ENCODE assay signal across 31 cellular contexts in the genomic region with DNA sequence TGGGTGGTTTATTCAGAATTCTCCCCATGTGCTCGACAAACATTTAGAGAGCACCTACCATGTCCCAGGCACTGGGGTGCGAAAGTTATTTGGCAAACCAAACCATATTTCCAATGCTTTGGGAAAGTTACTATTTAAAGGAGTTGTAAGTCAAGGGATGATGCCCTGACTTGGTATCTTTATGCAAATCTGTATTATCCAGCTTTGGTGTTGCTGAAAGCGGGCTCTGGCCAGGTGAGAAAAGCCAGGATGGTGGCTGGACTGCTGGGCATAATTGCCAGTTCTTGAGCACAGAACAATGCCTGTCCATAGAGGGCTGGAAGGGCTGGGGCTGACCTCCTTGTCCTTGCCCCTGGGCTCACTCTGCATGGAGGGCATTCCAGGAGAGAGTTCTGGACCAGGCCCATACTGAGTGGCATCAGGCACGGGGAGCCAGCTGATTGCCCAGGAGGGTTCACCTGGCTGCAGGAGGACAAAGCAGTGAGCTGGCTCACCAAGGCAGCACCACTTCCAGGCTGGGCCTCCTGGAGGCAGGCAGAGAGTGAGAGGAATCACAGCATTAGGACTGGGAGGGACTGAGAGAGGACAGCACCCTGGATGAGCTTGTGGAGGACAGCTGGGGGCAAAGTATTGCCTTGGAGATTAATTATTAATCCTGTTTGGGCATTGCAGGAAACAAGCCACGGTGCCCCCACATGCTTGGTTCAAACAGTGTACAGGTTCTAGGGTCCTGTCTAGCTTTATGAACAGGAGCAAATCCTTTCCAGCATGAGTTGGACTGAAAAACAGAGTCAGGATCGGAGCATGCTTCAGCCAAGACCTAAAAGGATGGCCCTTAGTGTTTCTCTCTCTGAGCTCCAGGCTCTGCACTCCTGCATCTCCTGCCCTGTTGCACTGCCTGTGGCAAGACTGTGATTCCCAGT. TPM values are rescaled to one million over a fixed set of nuclear protein-coding genes. Genes with fewer than 3 reads are reported as not detected.
A peak's percentile ranks its signal among the peaks of the same experiment; 100 is the strongest.
DNase-seq lines count a peak whose midpoint lies in the region; ATAC-seq, FAIRE-seq and TF ChIP-seq lines count a peak whose summit lies in the region.
"Had no signal": no experiment of that assay in that cellular context is flagged by ENCODE, and none has a peak within 500 bp of the region (broad histone marks: within the 10 kb centered on the region; RNA-seq: fewer than 3 reads in every experiment).

No MANE protein-coding gene starts in this region.

- no peak for TF ChIP-seq CTCF in A549 (IDR thresholded peaks at IDR 0.05)
- no peak for TF ChIP-seq CTCF in osteoblast (IDR thresholded peaks at IDR 0.05; ENCODE audit: extremely low read depth, low read depth, low read length)

- H3K79me2 ChIP-seq in osteoblast (ENCODE audit: insufficient read depth, low read length), result no peaks in the 10 kb centered on the region

- WGBS in A549 (ENCODE audit: missing lambda C conversion rate), result 67% methylated on average over 6 of the region's 6 CpGs

- H3K4me3 Mint-ChIP-seq in T-helper 17 cell, result no peak overlapping the region
- H3K4me3 Mint-ChIP-seq: activated naive CD8-positive, alpha-beta T cell treated with anti-CD3 and anti-CD28 coated beads, Interleukin-2, amount 10 ng/mL, durations not matched to agents 7 days and 5 days; CD4-positive, alpha-beta memory T cell; stimulated activated effector memory CD8-positive, alpha-beta T cell treated with anti-CD3 and anti-CD28 coated beads, Interleukin-12 subunit alpha, Interleukin-12 subunit beta, amount 100 ng/mL, for 72 hours had no signal

- H3K9me3 ChIP-seq in A549 (no peaks in the 10 kb centered on the region), T-helper 17 cell (ENCODE audit: control insufficient read depth, low read length, poor library complexity, severe bottlenecking) (no peaks in the 10 kb centered on the region), osteoblast (ENCODE audit: low read depth, low read length) (no peaks in the 10 kb centered on the region)
- H3K9me3 ChIP-seq: gastroesophageal sphincter, SJSA1, transverse colon had no signal

- TF ChIP-seq EP300 in A549 (IDR thresholded peaks at IDR 0.05), result no peak

- H3K27ac ChIP-seq in A549, result peak overlapping the region in 1 of 2 experiments; percentile 8; a peak in 2 of 6 replicates
- no peak overlapping the region for H3K27ac ChIP-seq in osteoblast (ENCODE audit: low read depth, low read length)
- H3K27ac ChIP-seq: gastroesophageal sphincter, HL-60, SJSA1, transverse colon, VCaP had no signal

- peaks cover under 1% of the 10 kb centered on the region for H3K4me1 Mint-ChIP-seq in T-helper 17 cell

- no peak for FAIRE-seq in A549 (lab: Jason Lieb, UNC)
- FAIRE-seq: bronchial epithelial cell, endothelial cell of umbilical vein, GM18507 had no signal

- peak; percentile 19 to 31; a peak in 3 of 6 replicates for ATAC-seq in A549
- no peak for ATAC-seq in T-helper 17 cell
- peak; percentile 64 for ATAC-seq in left lobe of liver
- ATAC-seq in HG02852 (IDR thresholded peaks at IDR 0.05; ENCODE audit: unreplicated experiment), result no peak
- ATAC-seq: gastroesophageal sphincter; stimulated activated effector memory CD8-positive, alpha-beta T cell treated with anti-CD3 and anti-CD28 coated beads, Interleukin-12 subunit alpha, Interleukin-12 subunit beta, amount 100 ng/mL, for 72 hours had no signal

- H3K4me1 ChIP-seq in A549, result peaks cover 20% of the 10 kb centered on the region
- H3K4me1 ChIP-seq in osteoblast (ENCODE audit: insufficient read depth, low read length), result peaks cover 5% of the 10 kb centered on the region

- H3K36me3 ChIP-seq in osteoblast (ENCODE audit: insufficient read depth, low read length), result no peaks in the 10 kb centered on the region
- H3K36me3 ChIP-seq: SJSA1, transverse colon had no signal

- DNase-seq in A549 (ENCODE audit: low read depth in 1 of 2, low spot score in 1 of 2) (no peak), T-helper 17 cell (no peak), left lobe of liver (ENCODE audit: low spot score) (peak; percentile 93), osteoblast (ENCODE audit: insufficient read length, low spot score, missing footprints) (peak; percentile 64), NCI-H1694 (lab: John Stamatoyannopoulos, UW) (no peak), NCI-H1417 (lab: John Stamatoyannopoulos, UW) (no peak)
- DNase-seq in activated effector memory CD4-positive, alpha-beta T cell treated with Interleukin-2 at 50 U/mL for 16 hours, result no peak
- DNase-seq: activated CD4-positive, alpha-beta T cell treated with anti-CD3 and anti-CD28 coated beads for 48 hours; activated effector memory CD4-positive, alpha-beta T cell treated with anti-CD3 and anti-CD28 coated beads, Interleukin-2, amount 50 U/mL, for 16 hours; activated naive CD8-positive, alpha-beta T cell treated with anti-CD3 and anti-CD28 coated beads, Interleukin-2, amount 10 ng/mL, durations not matched to agents 7 days and 5 days; activated T-cell treated with anti-CD3 and anti-CD28 coated beads for 4 hours; AML-193; CD4-positive, alpha-beta memory T cell; hippocampal formation; Kasumi-1; NCI-H146; NCI-H774; occipital lobe; T1000; transverse colon had no signal

- no peak for TF ChIP-seq POLR2A in A549 (IDR thresholded peaks at IDR 0.05; ENCODE audit: low read length)

- TF ChIP-seq RAD21 in A549 (conservative IDR thresholded peaks at IDR 0.05 in 1 of 2, IDR thresholded peaks at IDR 0.05 in 1 of 2), result no peak

- H3K4me3 ChIP-seq in A549 (no peak overlapping the region), osteoblast (ENCODE audit: insufficient read depth, low read length) (no peak overlapping the region)
- H3K4me3 ChIP-seq: gastroesophageal sphincter, SJSA1, transverse colon had no signal

- POLR2A ChIA-PET in A549 (lab: Yijun Ruan, JAX), result no interaction called here

- no peaks in the 10 kb centered on the region for H3K27me3 ChIP-seq in osteoblast (ENCODE audit: insufficient read depth, low read length)
- H3K27me3 ChIP-seq: gastroesophageal sphincter, SJSA1, transverse colon had no signal

- H3K27me3 Mint-ChIP-seq in T-helper 17 cell, result no peaks in the 10 kb centered on the region
- H3K27me3 Mint-ChIP-seq: activated naive CD8-positive, alpha-beta T cell treated with anti-CD3 and anti-CD28 coated beads, Interleukin-2, amount 10 ng/mL, durations not matched to agents 7 days and 5 days; CD4-positive, alpha-beta memory T cell had no signal

- no peaks in the 10 kb centered on the region for H4K20me1 ChIP-seq in osteoblast (ENCODE audit: insufficient read depth, low read length)

- CTCF ChIA-PET in A549 (lab: Yijun Ruan, JAX), result interaction anchor here (0.8 to 12.0 kb wide), 13 partner anchors 8 to 208 kb away, joined by 3 to 197 read pairs (median 4); partner anchors contain the start of genes EMILIN1, KHK, PRR30 and TRIM54

- H3K4me2 ChIP-seq in A549 (peak overlapping the region; percentile 20), osteoblast (ENCODE audit: insufficient read depth, low read length) (no peak overlapping the region)

- H2AFZ ChIP-seq in osteoblast (ENCODE audit: low read length), result no peak overlapping the region

- no peaks in the 10 kb centered on the region for H3K36me3 Mint-ChIP-seq in T-helper 17 cell (ENCODE audit: low read depth)
- H3K36me3 Mint-ChIP-seq: activated naive CD8-positive, alpha-beta T cell treated with anti-CD3 and anti-CD28 coated beads, Interleukin-2, amount 10 ng/mL, durations not matched to agents 7 days and 5 days; CD4-positive, alpha-beta memory T cell; stimulated activated effector memory CD8-positive, alpha-beta T cell treated with anti-CD3 and anti-CD28 coated beads, Interleukin-12 subunit alpha, Interleukin-12 subunit beta, amount 100 ng/mL, for 72 hours had no signal

- peak overlapping the region; percentile 11 for H3K27ac Mint-ChIP-seq in T-helper 17 cell
- H3K27ac Mint-ChIP-seq: activated naive CD8-positive, alpha-beta T cell treated with anti-CD3 and anti-CD28 coated beads, Interleukin-2, amount 10 ng/mL, durations not matched to agents 7 days and 5 days had no signal

RNA-seq across cellular contexts. Expression of gene KHK, which starts 7.1 kb away (rescaled TPM):
- polyA plus RNA-seq in A549 (2011; rRNA removed), result 4.2 and 4.4 TPM in 2 replicates
- polyA plus RNA-seq in A549 (2012; cell fraction: cytosol; rRNA removed), result 12.4 and 13.0 TPM in 2 replicates
- 22.5 and 25.5 TPM in 2 replicates for polyA plus RNA-seq in A549 (2012; cell fraction: nucleus; rRNA removed)
- 7.6 to 8.5 TPM (median 8.3 TPM) in 3 replicates for polyA plus RNA-seq in A549 (2017; fragmentation: RNase III; extraction: RNeasy Plus Mini Kit Qiagen cat#74134 plus additional on column Dnase treatment)
- polyA minus RNA-seq in A549 (2011; rRNA and poly(A)+ RNA removed), result 6.7 and 9.0 TPM in 2 replicates
- 1 to 10 TPM; 4.5 to 5.4 TPM for total RNA-seq in T-helper 17 cell
- total RNA-seq in left lobe of liver, result 267 TPM
- total RNA-seq in osteoblast, result 0.29 and 0.36 TPM in 2 replicates

RNA-seq across cellular contexts. Expression of gene EMILIN1, which starts 15.3 kb away (rescaled TPM):
- polyA plus RNA-seq in A549 (2011; rRNA removed) (0.13 TPM in 2 replicates), A549 (2017; fragmentation: RNase III; extraction: RNeasy Plus Mini Kit Qiagen cat#74134 plus additional on column Dnase treatment) (0.46 to 0.51 TPM (median 0.49 TPM) in 3 replicates)
- 0.49 and 0.52 TPM in 2 replicates for polyA plus RNA-seq in A549 (2012; cell fraction: cytosol; rRNA removed)
- polyA plus RNA-seq in A549 (2012; cell fraction: nucleus; rRNA removed), result 0.91 and 0.96 TPM in 2 replicates
- polyA minus RNA-seq in A549 (2011; rRNA and poly(A)+ RNA removed), result 0.24 TPM in 1 of 2 replicates, not detected in the other
- total RNA-seq in T-helper 17 cell (1 to 10 TPM in 1 of 2 donors, under 1 TPM in 1; 0.32 to 1.7 TPM), left lobe of liver (16.0 TPM), osteoblast (137 and 138 TPM in 2 replicates)

RNA-seq across cellular contexts. Expression of gene OST4, which starts 22.2 kb away (rescaled TPM):
- polyA plus RNA-seq in A549 (2011; rRNA removed), result 392 and 408 TPM in 2 replicates
- polyA plus RNA-seq in A549 (2012; cell fraction: cytosol; rRNA removed), result 1,186 and 1,481 TPM in 2 replicates
- 205 and 365 TPM in 2 replicates for polyA plus RNA-seq in A549 (2012; cell fraction: nucleus; rRNA removed)
- 809 to 921 TPM (median 880 TPM) in 3 replicates for polyA plus RNA-seq in A549 (2017; fragmentation: RNase III; extraction: RNeasy Plus Mini Kit Qiagen cat#74134 plus additional on column Dnase treatment)
- polyA minus RNA-seq in A549 (2011; rRNA and poly(A)+ RNA removed), result 242 and 355 TPM in 2 replicates
- total RNA-seq in T-helper 17 cell, result 100 to 1,000 TPM; 284 to 371 TPM
- total RNA-seq in left lobe of liver, result 141 TPM
- total RNA-seq in osteoblast, result 202 and 235 TPM in 2 replicates

RNA-seq across cellular contexts. Expression of gene CGREF1, which starts 25.2 kb away (rescaled TPM):
- polyA plus RNA-seq in A549 (2011; rRNA removed) (5.8 and 6.6 TPM in 2 replicates), A549 (2017; fragmentation: RNase III; extraction: RNeasy Plus Mini Kit Qiagen cat#74134 plus additional on column Dnase treatment) (4.5 to 5.4 TPM (median 5.1 TPM) in 3 replicates)
- polyA plus RNA-seq in A549 (2012; cell fraction: cytosol; rRNA removed), result 8.1 and 8.2 TPM in 2 replicates
- 6.9 and 8.1 TPM in 2 replicates for polyA plus RNA-seq in A549 (2012; cell fraction: nucleus; rRNA removed)
- 4.7 and 5.3 TPM in 2 replicates for polyA minus RNA-seq in A549 (2011; rRNA and poly(A)+ RNA removed)
- total RNA-seq in T-helper 17 cell (not detected), left lobe of liver (5.5 TPM), osteoblast (6.8 and 14.5 TPM in 2 replicates)

RNA-seq across cellular contexts. Expression of gene ABHD1, which starts 29.9 kb away (rescaled TPM):
- polyA plus RNA-seq in A549 (2011; rRNA removed) (1.9 and 2.4 TPM in 2 replicates), A549 (2017; fragmentation: RNase III; extraction: RNeasy Plus Mini Kit Qiagen cat#74134 plus additional on column Dnase treatment) (0.96 to 1.0 TPM (median 1.0 TPM) in 3 replicates)
- polyA plus RNA-seq in A549 (2012; cell fraction: cytosol; rRNA removed), result 1.6 and 1.8 TPM in 2 replicates
- 2.4 and 2.9 TPM in 2 replicates for polyA plus RNA-seq in A549 (2012; cell fraction: nucleus; rRNA removed)
- 1.9 and 2.3 TPM in 2 replicates for polyA minus RNA-seq in A549 (2011; rRNA and poly(A)+ RNA removed)
- total RNA-seq in T-helper 17 cell (under 1 TPM; 0.65 to 0.94 TPM), left lobe of liver (3.6 TPM), osteoblast (under 0.01 TPM in 2 replicates)
- total RNA-seq: A673, bronchial epithelial cell, endothelial cell of umbilical vein, mesenteric fat pad, SJSA1 had no signal

Comparison
In these comparisons a context has a peak if more than half of its experiments do, and no peak if none do; other contexts are left out.
1. ATAC-seq: peak in A549 (2 of 2) and left lobe of liver (single experiment); none in T-helper 17 cell (single experiment) and HG02852 (single experiment).
2. DNase-seq: peak in left lobe of liver (single experiment) and osteoblast (single experiment); none in A549 (0 of 2), T-helper 17 cell (0 of 3), NCI-H1694 (single experiment), activated effector memory CD4-positive, alpha-beta T cell treated with Interleukin-2 at 50 U/mL for 16 hours (single experiment) and NCI-H1417 (0 of 3).
3. RNA of gene KHK, which starts 7.1 kb away (total RNA-seq): 267 TPM in left lobe of liver (single experiment); 4.5 to 5.4 TPM in T-helper 17 cell and 0.29 to 0.36 TPM in osteoblast; every median in the first group is over 10 times any median in the second.